26 cellular contexts compared by ENCODE assay signal in the genomic region with DNA sequence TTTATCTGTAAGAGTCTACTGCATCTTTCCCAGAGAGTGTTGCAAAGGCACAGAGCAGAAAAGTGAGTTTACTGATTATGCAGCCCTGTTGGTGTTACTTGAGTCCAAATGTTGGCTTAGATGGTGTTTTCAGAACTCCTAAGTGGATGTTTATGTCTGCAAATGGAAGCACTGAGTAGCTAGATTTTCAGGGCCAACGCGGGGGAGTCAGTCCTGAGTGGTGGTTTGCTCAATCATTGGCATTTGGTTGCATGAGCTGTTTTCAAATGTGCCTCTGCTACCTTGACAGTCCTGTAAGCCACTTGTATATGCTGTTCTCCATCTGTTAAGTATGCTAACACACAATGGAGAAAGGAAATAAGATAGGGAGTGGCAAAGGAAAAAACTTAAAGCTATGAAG.
"Had no signal": no experiment of that assay in that cellular context is flagged by ENCODE, and none has a peak within 500 bp of the region (broad histone marks: within the 10 kb centered on the region; RNA-seq: fewer than 3 reads in every experiment).

No MANE protein-coding gene starts in this region.

- DNase-seq: colonic mucosa; effector CD8-positive, alpha-beta T cell; endodermal cell; foreskin fibroblast; gastrocnemius medialis; head of caudate nucleus; kidney; left lung; lower lobe of right lung; natural killer cell; occipital lobe; right lobe of liver; small intestine; stimulated activated CD4-positive, alpha-beta T cell treated with anti-CD3 and anti-CD28 coated beads, Interleukin-15, amount 100 ng/mL, for 24 hours; stimulated activated CD4-positive, alpha-beta T cell treated with anti-CD3 and anti-CD28 coated beads, Interleukin-2, amount 100 ng/mL, for 48 hours; stimulated activated naive CD4-positive, alpha-beta T cell; stimulated activated naive CD8-positive, alpha-beta T cell treated with anti-CD3 and anti-CD28 coated beads, Interleukin-15, amount 100 ng/mL, for 72 hours; transverse colon; upper lobe of right lung had no signal

- H3K9me3 ChIP-seq: colonic mucosa, gastrocnemius medialis, left lung, lower lobe of right lung, right lobe of liver, suprapubic skin, transverse colon, upper lobe of right lung, uterus had no signal

- H3K9me3 Mint-ChIP-seq: dendritic cell treated with granulocyte-macrophage colony-stimulating factor and Interleukin-4, amounts not matched to agents 40 ng/mL and 50 ng/mL, for 4 days; natural killer cell; stimulated activated naive CD8-positive, alpha-beta T cell treated with anti-CD3 and anti-CD28 coated beads, Interleukin-15, amount 100 ng/mL, for 72 hours had no signal

- H3K4me3 ChIP-seq: colonic mucosa, gastrocnemius medialis, left lung, lower lobe of right lung, right lobe of liver, suprapubic skin, transverse colon, upper lobe of right lung, uterus had no signal

- H3K4me3 Mint-ChIP-seq: dendritic cell treated with granulocyte-macrophage colony-stimulating factor and Interleukin-4, amounts not matched to agents 40 ng/mL and 50 ng/mL, for 4 days; endodermal cell; natural killer cell; stimulated activated naive CD8-positive, alpha-beta T cell treated with anti-CD3 and anti-CD28 coated beads, Interleukin-15, amount 100 ng/mL, for 72 hours had no signal

- H3K36me3 ChIP-seq: colonic mucosa, gastrocnemius medialis, left lung, lower lobe of right lung, right lobe of liver, suprapubic skin, transverse colon, upper lobe of right lung, uterus had no signal

- ATAC-seq: esophagus mucosa; gastrocnemius medialis; left lung; lower lobe of right lung; natural killer cell; right lobe of liver; stimulated activated naive CD8-positive, alpha-beta T cell treated with anti-CD3 and anti-CD28 coated beads, Interleukin-15, amount 100 ng/mL, for 72 hours; upper lobe of right lung had no signal

- H3K27me3 Mint-ChIP-seq: progenitor cell of endocrine pancreas had no signal

- H3K4me1 Mint-ChIP-seq: natural killer cell; stimulated activated naive CD8-positive, alpha-beta T cell treated with anti-CD3 and anti-CD28 coated beads, Interleukin-15, amount 100 ng/mL, for 72 hours had no signal

- H2AFZ ChIP-seq: parathyroid adenoma had no signal

- H3K27ac Mint-ChIP-seq: dendritic cell treated with granulocyte-macrophage colony-stimulating factor and Interleukin-4, amounts not matched to agents 40 ng/mL and 50 ng/mL, for 4 days; endodermal cell; natural killer cell; progenitor cell of endocrine pancreas; stimulated activated naive CD8-positive, alpha-beta T cell treated with anti-CD3 and anti-CD28 coated beads, Interleukin-15, amount 100 ng/mL, for 72 hours had no signal

- H3K9ac ChIP-seq: parathyroid adenoma had no signal

- H3K36me3 Mint-ChIP-seq: natural killer cell had no signal

- H3K4me1 ChIP-seq: colonic mucosa, gastrocnemius medialis, left lung, lower lobe of right lung, parathyroid adenoma, right lobe of liver, suprapubic skin, transverse colon, upper lobe of right lung, uterus had no signal

- H3K27ac ChIP-seq: colonic mucosa, epithelial cell of prostate, gastrocnemius medialis, left lung, lower lobe of right lung, parathyroid adenoma, right lobe of liver, suprapubic skin, transverse colon, upper lobe of right lung, uterus had no signal

- H3K27me3 ChIP-seq: colonic mucosa, gastrocnemius medialis, left lung, right lobe of liver, suprapubic skin, transverse colon, upper lobe of right lung, uterus had no signal
